ENCODE assay signal across 13 cellular contexts in the genomic region with DNA sequence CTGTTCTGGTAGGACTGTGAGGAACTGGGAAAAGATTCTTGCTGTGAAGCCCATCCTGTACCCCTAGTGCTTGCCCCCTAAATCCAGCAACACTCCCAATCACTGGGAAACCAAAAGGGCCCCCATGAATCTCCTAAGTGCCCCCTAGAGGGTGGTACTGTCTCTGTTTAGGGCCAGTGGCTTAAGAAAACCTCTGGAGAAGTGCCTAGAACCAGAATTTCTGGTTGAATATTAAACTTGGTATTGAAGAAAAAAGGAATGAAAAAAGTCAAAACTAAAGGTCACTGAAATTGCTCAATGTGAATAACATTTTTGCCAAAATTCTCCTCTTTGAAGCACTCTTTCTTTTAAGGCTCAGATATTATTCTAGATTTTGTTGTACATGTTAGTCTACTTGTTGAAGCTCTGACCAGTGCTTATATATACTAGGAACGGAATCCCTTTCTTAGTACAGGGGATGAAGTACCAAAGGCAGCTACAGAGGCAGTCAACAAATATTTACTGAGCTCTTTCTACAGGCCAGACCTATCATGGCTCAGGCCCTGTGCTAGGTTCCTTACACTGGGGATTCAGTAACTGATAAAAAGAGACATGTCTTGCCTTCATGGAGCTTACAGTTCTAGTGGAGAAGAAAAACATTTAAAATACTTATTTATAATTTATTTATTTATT.
DNase-seq lines count a peak whose midpoint lies in the region; ATAC-seq and TF ChIP-seq lines count a peak whose summit lies in the region.
"Had no signal": no experiment of that assay in that cellular context is flagged by ENCODE, and none has a peak within 500 bp of the region (broad histone marks: within the 10 kb centered on the region; RNA-seq: fewer than 3 reads in every experiment).

No MANE protein-coding gene starts in this region.

- H2AFZ ChIP-seq in SK-N-SH (ENCODE audit: low read depth), result no peak overlapping the region

- H3K9ac ChIP-seq in SK-N-SH, result no peak overlapping the region

- ATAC-seq in SK-N-SH treated with all-trans-retinoic acid at 6 μM for 48 hours (no peak), GM21825 (IDR thresholded peaks at IDR 0.05; ENCODE audit: unreplicated experiment) (no peak)
- no peak for ATAC-seq in stimulated activated effector memory CD8-positive, alpha-beta T cell treated with anti-CD3 and anti-CD28 coated beads, Interleukin-12 subunit alpha, Interleukin-12 subunit beta, amount 100 ng/mL, for 72 hours

- no peak overlapping the region for H3K4me2 ChIP-seq in SK-N-SH

- TF ChIP-seq POLR2A in thyroid gland (IDR thresholded peaks at IDR 0.05), result no peak

- H3K4me1 ChIP-seq in SK-N-SH (ENCODE audit: control insufficient read depth in 1 of 2, insufficient read depth in 2 of 2, low read depth in 1 of 2, low read length in 1 of 2) (peaks cover 2 to 39% of the 10 kb centered on the region in 2 experiments; a peak in 3 of 4 replicates), tibial artery (peaks cover 0 to 36% (median 8%) of the 10 kb centered on the region in 4 donors), thyroid gland (no peaks in the 10 kb centered on the region)

- H3K4me1 Mint-ChIP-seq in stimulated activated effector memory CD8-positive, alpha-beta T cell treated with anti-CD3 and anti-CD28 coated beads, Interleukin-12 subunit alpha, Interleukin-12 subunit beta, amount 100 ng/mL, for 72 hours, result no peaks in the 10 kb centered on the region
- H3K4me1 Mint-ChIP-seq: activated naive CD8-positive, alpha-beta T cell treated with anti-CD3 and anti-CD28 coated beads, Interleukin-2, amount 10 ng/mL, durations not matched to agents 7 days and 5 days had no signal

- intact Hi-C loops in tibial artery (cut with DNase I; ENCODE audit: low total_unique reads), result loop anchor here (10.0 kb wide), 1 partner anchor 219 kb away; a partner anchor contains a TSS
- intact Hi-C loops in thyroid gland (cut with DNase I), result no loop called here

- TF ChIP-seq CTCF in SK-N-SH (IDR thresholded peaks at IDR 0.05) (peak; percentile 44), tibial artery (IDR thresholded peaks at IDR 0.05) (peak; percentile 17 to 34), thyroid gland (IDR thresholded peaks at IDR 0.05) (no peak)

- H3F3A ChIP-seq in SK-N-SH (replicated peaks; ENCODE audit: insufficient read depth), result peaks cover 44% of the 10 kb centered on the region

- H3K4me3 Mint-ChIP-seq in stimulated activated effector memory CD8-positive, alpha-beta T cell treated with anti-CD3 and anti-CD28 coated beads, Interleukin-12 subunit alpha, Interleukin-12 subunit beta, amount 100 ng/mL, for 72 hours, result no peak overlapping the region
- H3K4me3 Mint-ChIP-seq: activated naive CD8-positive, alpha-beta T cell treated with anti-CD3 and anti-CD28 coated beads, Interleukin-2, amount 10 ng/mL, durations not matched to agents 7 days and 5 days; stimulated activated naive CD8-positive, alpha-beta T cell treated with anti-CD3 and anti-CD28 coated beads, Interleukin-15, Interleukin-2, amounts not matched to agents 100 ng/mL and 50 ng/mL, for 24 hours had no signal

- peaks cover 14% of the 10 kb centered on the region for H3K79me2 ChIP-seq in SK-N-SH (ENCODE audit: insufficient read depth)

- WGBS in SK-N-SH (ENCODE audit: low lambda C conversion rate), result 97% methylated on average over 1 of the region's 1 CpG
- 88 to 94% methylated on average over 1 of the region's 1 CpG for WGBS in thyroid gland, 2 donors

- no peaks in the 10 kb centered on the region for H3K36me3 Mint-ChIP-seq in stimulated activated effector memory CD8-positive, alpha-beta T cell treated with anti-CD3 and anti-CD28 coated beads, Interleukin-12 subunit alpha, Interleukin-12 subunit beta, amount 100 ng/mL, for 72 hours
- H3K36me3 Mint-ChIP-seq: activated naive CD8-positive, alpha-beta T cell treated with anti-CD3 and anti-CD28 coated beads, Interleukin-2, amount 10 ng/mL, durations not matched to agents 7 days and 5 days had no signal

- TF ChIP-seq RAD21 in SK-N-SH (IDR thresholded peaks at IDR 0.05; ENCODE audit: low read length), result peak; percentile 42

- no peaks in the 10 kb centered on the region for H3K9me2 ChIP-seq in SK-N-SH

- POLR2A ChIA-PET in SK-N-SH (lab: Yijun Ruan, JAX), result no interaction called here

- no peaks in the 10 kb centered on the region for H3K9me3 Mint-ChIP-seq in stimulated activated effector memory CD8-positive, alpha-beta T cell treated with anti-CD3 and anti-CD28 coated beads, Interleukin-12 subunit alpha, Interleukin-12 subunit beta, amount 100 ng/mL, for 72 hours
- H3K9me3 Mint-ChIP-seq: activated naive CD8-positive, alpha-beta T cell treated with anti-CD3 and anti-CD28 coated beads, Interleukin-2, amount 10 ng/mL, durations not matched to agents 7 days and 5 days; stimulated activated naive CD8-positive, alpha-beta T cell treated with anti-CD3 and anti-CD28 coated beads, Interleukin-15, Interleukin-2, amounts not matched to agents 100 ng/mL and 50 ng/mL, for 24 hours had no signal

- in situ Hi-C loops in SK-MEL-5 (cut with HindIII; ENCODE audit: low pct_unique_long_range_greater_than_20kb, low sequenced_read_pairs), result no loop called here

- no peak for TF ChIP-seq EP300 in SK-N-SH (IDR thresholded peaks at IDR 0.05; ENCODE audit: borderline replicate concordance in 1 of 2, low read depth in 1 of 2, low read length in 1 of 2)

- H3K27ac ChIP-seq in SK-N-SH (ENCODE audit: low read depth in 2 of 2, low read length in 1 of 2) (peak overlapping the region; percentile 28 to 82; a peak in 2 of 4 replicates), tibial artery (no peak overlapping the region), thyroid gland (no peak overlapping the region)
- H3K27ac ChIP-seq: RWPE1 had no signal

- CTCF ChIA-PET in SK-N-SH (lab: Yijun Ruan, JAX), result interaction anchor here (0.6 to 2.2 kb wide), 5 partner anchors 12 to 93 kb away, joined by 3 to 12 read pairs (median 3); no protein-coding TSS in a partner anchor

- H3K9me3 ChIP-seq in SK-N-SH (no peaks in the 10 kb centered on the region), tibial artery (no peaks in the 10 kb centered on the region), thyroid gland (no peaks in the 10 kb centered on the region)

- H3K27me3 ChIP-seq in SK-N-SH (ENCODE audit: insufficient read depth) (no peaks in the 10 kb centered on the region), tibial artery (no peaks in the 10 kb centered on the region), thyroid gland (no peaks in the 10 kb centered on the region)

- DNase-seq in SK-N-SH (no peak), SK-MEL-5 (ENCODE audit: low read depth, low spot score) (peak; percentile 24), fibroblast of the conjunctiva (ENCODE audit: low read depth) (peak; percentile 38), tibial artery (no peak), thyroid gland (no peak)
- DNase-seq in stimulated activated effector memory CD8-positive, alpha-beta T cell treated with anti-CD3 and anti-CD28 coated beads, Interleukin-12 subunit alpha, Interleukin-12 subunit beta, amount 100 ng/mL, for 72 hours (ENCODE audit: low spot score in 2 of 2), result no peak
- DNase-seq: activated naive CD8-positive, alpha-beta T cell treated with anti-CD3 and anti-CD28 coated beads, Interleukin-2, amount 10 ng/mL, durations not matched to agents 7 days and 5 days; AML-193; NCI-H1417 had no signal

- no peak overlapping the region for H3K27ac Mint-ChIP-seq in stimulated activated effector memory CD8-positive, alpha-beta T cell treated with anti-CD3 and anti-CD28 coated beads, Interleukin-12 subunit alpha, Interleukin-12 subunit beta, amount 100 ng/mL, for 72 hours
- H3K27ac Mint-ChIP-seq: activated naive CD8-positive, alpha-beta T cell treated with anti-CD3 and anti-CD28 coated beads, Interleukin-2, amount 10 ng/mL, durations not matched to agents 7 days and 5 days; stimulated activated naive CD8-positive, alpha-beta T cell treated with anti-CD3 and anti-CD28 coated beads, Interleukin-15, Interleukin-2, amounts not matched to agents 100 ng/mL and 50 ng/mL, for 24 hours had no signal

- H3K36me3 ChIP-seq in SK-N-SH (replicated peaks in 1 of 2; ENCODE audit: control insufficient read depth in 1 of 2, insufficient read depth in 2 of 2, low read length in 1 of 2) (peaks cover 36 to 52% of the 10 kb centered on the region in 2 experiments), tibial artery (no peaks in the 10 kb centered on the region), thyroid gland (no peaks in the 10 kb centered on the region)

- no peaks in the 10 kb centered on the region for H4K20me1 ChIP-seq in SK-N-SH (ENCODE audit: insufficient read depth)

- no peak overlapping the region for H3K4me3 ChIP-seq in SK-N-SH (ENCODE audit: low read depth in 2 of 2, low read length in 1 of 2)
- H3K4me3 ChIP-seq in tibial artery, result no peak overlapping the region
- no peak overlapping the region for H3K4me3 ChIP-seq in thyroid gland (replicated peaks in 1 of 3)

TF ChIP-seq in SK-N-SH, 30 proteins besides CTCF, POLR2A, EP300 and RAD21 (continues in another document):
- TF ChIP-seq SIN3A (IDR thresholded peaks at IDR 0.05; ENCODE audit: borderline replicate concordance, low read depth, low read length) (no peak), JUND (IDR thresholded peaks at IDR 0.05) (no peak), POLR2AphosphoS5 (IDR thresholded peaks at IDR 0.05; ENCODE audit: low read depth, low read length) (no peak), MEF2A (IDR thresholded peaks at IDR 0.05; ENCODE audit: borderline replicate concordance, low read depth) (no peak), TAF1 (IDR thresholded peaks at IDR 0.05; ENCODE audit: borderline replicate concordance, low read depth, low read length) (no peak), FOXM1 (IDR thresholded peaks at IDR 0.05; ENCODE audit: low read depth) (no peak), CHD2 (IDR thresholded peaks at IDR 0.05; ENCODE audit: low read length, partially characterized antibody) (no peak)

TF ChIP-seq in SK-N-SH treated with all-trans-retinoic acid at 6 μM for 48 hours, 23 proteins besides CTCF, POLR2A, EP300 and RAD21 (continues in another document):
- TF ChIP-seq, protein P1, sequence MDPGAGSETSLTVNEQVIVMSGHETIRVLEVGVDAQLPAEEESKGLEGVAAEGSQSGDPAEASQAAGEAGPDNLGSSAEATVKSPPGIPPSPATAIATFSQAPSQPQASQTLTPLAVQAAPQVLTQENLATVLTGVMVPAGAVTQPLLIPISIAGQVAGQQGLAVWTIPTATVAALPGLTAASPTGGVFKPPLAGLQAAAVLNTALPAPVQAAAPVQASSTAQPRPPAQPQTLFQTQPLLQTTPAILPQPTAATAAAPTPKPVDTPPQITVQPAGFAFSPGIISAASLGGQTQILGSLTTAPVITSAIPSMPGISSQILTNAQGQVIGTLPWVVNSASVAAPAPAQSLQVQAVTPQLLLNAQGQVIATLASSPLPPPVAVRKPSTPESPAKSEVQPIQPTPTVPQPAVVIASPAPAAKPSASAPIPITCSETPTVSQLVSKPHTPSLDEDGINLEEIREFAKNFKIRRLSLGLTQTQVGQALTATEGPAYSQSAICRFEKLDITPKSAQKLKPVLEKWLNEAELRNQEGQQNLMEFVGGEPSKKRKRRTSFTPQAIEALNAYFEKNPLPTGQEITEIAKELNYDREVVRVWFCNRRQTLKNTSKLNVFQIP (CRISPR knock-in tag; IDR thresholded peaks at IDR 0.05; ENCODE audit: borderline replicate concordance, low read depth), result no peak
- TF ChIP-seq ZFP30 (CRISPR knock-in tag; IDR thresholded peaks at IDR 0.05) (no peak), ZC3H10 (CRISPR knock-in tag; IDR thresholded peaks at IDR 0.05) (no peak), PPARA (CRISPR knock-in tag; IDR thresholded peaks at IDR 0.05; ENCODE audit: borderline replicate concordance) (no peak), TCF4 (CRISPR knock-in tag; IDR thresholded peaks at IDR 0.05; ENCODE audit: borderline replicate concordance) (no peak)

Comparison
In these comparisons a context has a peak if more than half of its experiments do, and no peak if none do; other contexts are left out.
1. DNase-seq: peak in SK-MEL-5 (single experiment) and fibroblast of the conjunctiva (single experiment); none in SK-N-SH (single experiment), tibial artery (0 of 2), thyroid gland (0 of 2) and stimulated activated effector memory CD8-positive, alpha-beta T cell treated with anti-CD3 and anti-CD28 coated beads, Interleukin-12 subunit alpha, Interleukin-12 subunit beta, amount 100 ng/mL, for 72 hours (0 of 2).
2. H3K27ac ChIP-seq: peak in SK-N-SH (2 of 2); none in tibial artery (0 of 2) and thyroid gland (0 of 3).
3. CTCF ChIP-seq: peak in SK-N-SH (single experiment) and tibial artery (2 of 2); none in thyroid gland (0 of 6).